ENCODE assay signal across 8 cellular contexts in genomic region chr20:34390769-34391447, GRCh38. TPM values are rescaled to one million over a fixed set of nuclear protein-coding genes. Genes with fewer than 3 reads are reported as not detected.
A peak's percentile ranks its signal among the peaks of the same experiment; 100 is the strongest.
DNase-seq lines count a peak whose midpoint lies in the region; ATAC-seq, FAIRE-seq and TF ChIP-seq lines count a peak whose summit lies in the region.

No MANE protein-coding gene starts in this region.

- H3K4me1 ChIP-seq in small intestine (ENCODE audit: control insufficient read depth in 2 of 2, insufficient read depth in 1 of 2, low read depth in 1 of 2, low read length in 1 of 2): peaks cover 0 to 3% of the 10 kb centered on the region in 2 donors

- H3K9me3 ChIP-seq in small intestine (ENCODE audit: control insufficient read depth, low read depth): no peaks in the 10 kb centered on the region

- peaks cover 6 to 8% of the 10 kb centered on the region in 2 donors for H3K36me3 ChIP-seq in small intestine (ENCODE audit: control insufficient read depth in 2 of 2, insufficient read depth in 2 of 2, low read length in 2 of 2)

- no peak for FAIRE-seq in small intestine (lab: Jason Lieb, UNC)

- DNase-seq in HCEC 1CT (peak; percentile 88), erythroblast (lab: John Stamatoyannopoulos, UW) (peak; percentile 8 to 56), small intestine (peak; percentile 86), NCI-H82 (lab: John Stamatoyannopoulos, UW) (no peak)

- no peak overlapping the region for H3K4me3 ChIP-seq in small intestine (ENCODE audit: low read depth in 1 of 2, low read length in 2 of 2)

- TF ChIP-seq POLR2A in erythroblast (IDR thresholded peaks at IDR 0.05; ENCODE audit: low read length): no peak

- peak overlapping the region; percentile 24 to 48 for H3K27ac ChIP-seq in small intestine (ENCODE audit: low read depth in 1 of 2, low read length in 1 of 2)

- ATAC-seq in SK-N-SH treated with all-trans-retinoic acid at 6 μM for 48 hours: peak; percentile 90
- ATAC-seq in GM19455 (IDR thresholded peaks at IDR 0.05; ENCODE audit: unreplicated experiment): no peak
- ATAC-seq in GM18519 (IDR thresholded peaks at IDR 0.05; ENCODE audit: low FRiP score, unreplicated experiment): no peak
- ATAC-seq in GM19351 (IDR thresholded peaks at IDR 0.05; ENCODE audit: unreplicated experiment): no peak

- H3K27me3 ChIP-seq in small intestine (ENCODE audit: control insufficient read depth in 2 of 2, insufficient read depth in 2 of 2, low read length in 2 of 2): no peaks in the 10 kb centered on the region

- 31 to 57% (median 46%) methylated on average over 13 of the region's 13 CpGs for WGBS in small intestine, 3 donors

TF ChIP-seq in SK-N-SH treated with all-trans-retinoic acid at 6 μM for 48 hours, 23 proteins besides CTCF, POLR2A, EP300 and RAD21:
- TF ChIP-seq ARNTL (CRISPR knock-in tag; IDR thresholded peaks at IDR 0.05; ENCODE audit: borderline replicate concordance, low read depth): no peak
- TF ChIP-seq OSR1 (CRISPR knock-in tag; IDR thresholded peaks at IDR 0.05): no peak
- no peak for TF ChIP-seq ZNF70 (CRISPR knock-in tag; IDR thresholded peaks at IDR 0.05)
- no peak for TF ChIP-seq TCF4 (CRISPR knock-in tag; IDR thresholded peaks at IDR 0.05; ENCODE audit: borderline replicate concordance)
- peak; percentile 82 for TF ChIP-seq ZFP3 (CRISPR knock-in tag; IDR thresholded peaks at IDR 0.05)
- no peak for TF ChIP-seq RARB (CRISPR knock-in tag; IDR thresholded peaks at IDR 0.05)
- peak; percentile 40 for TF ChIP-seq ISL1 (CRISPR knock-in tag; IDR thresholded peaks at IDR 0.05)

RNA-seq across cellular contexts. Expression of gene ITCH, which starts 27.8 kb away (rescaled TPM):
- 10 to 100 TPM; 12.0 to 18.3 (median 15.1) TPM for polyA plus RNA-seq in small intestine
